In genomic region chr15:47987908-47988532, GRCh38 we compare ENCODE assay signal across 8 cellular contexts.
DNase-seq lines count a peak whose midpoint lies in the region; ATAC-seq, FAIRE-seq and TF ChIP-seq lines count a peak whose summit lies in the region.

No MANE protein-coding gene starts in this region.

- no peak overlapping the region for H3K4me2 ChIP-seq in MM.1S (ENCODE audit: low read depth, low read length)

- no peak for TF ChIP-seq POLR2A in GM12892 (IDR thresholded peaks at IDR 0.05; ENCODE audit: low read depth, low read length)

- H3K36me3 ChIP-seq in MM.1S (replicated peaks; ENCODE audit: insufficient read depth, low read length), result no peaks in the 10 kb centered on the region

- FAIRE-seq in GM12892 (lab: Jason Lieb, UNC), result peak; percentile 72

- no peaks in the 10 kb centered on the region for H3K9me3 ChIP-seq in MM.1S (replicated peaks; ENCODE audit: insufficient read depth, low read length)

- POLR2A ChIA-PET in RWPE1 (lab: Yijun Ruan, JAX; ENCODE audit: low non-redundant PET), result no interaction called here

- H3K4me1 ChIP-seq in MM.1S (ENCODE audit: low read length), result no peaks in the 10 kb centered on the region

- CTCF ChIA-PET in RWPE1 (lab: Yijun Ruan, JAX), result interaction anchor here (0.5 to 2.8 kb wide), 24 partner anchors 9 to 1154 kb away, joined by 3 to 29 read pairs (median 4); partner anchors contain the start of gene SEMA6D

- TF ChIP-seq CTCF in AG09309 (IDR thresholded peaks at IDR 0.05; ENCODE audit: control insufficient read depth, insufficient read depth, low read depth, low read length, missing control alignments) (peak; percentile 61), MM.1S (IDR thresholded peaks at IDR 0.05; ENCODE audit: low read length) (peak; percentile 71), RWPE1 (conservative IDR thresholded peaks at IDR 0.05; ENCODE audit: low read depth) (peak; percentile 85)

- DNase-seq in AG09309 (ENCODE audit: low read depth) (peak; percentile 32), GM12892 (ENCODE audit: insufficient read length) (no peak), MM.1S (peak; percentile 71), RWPE1 (ENCODE audit: low spot score) (peak; percentile 57), epidermal melanocyte (ENCODE audit: insufficient read length, low spot score) (peak; percentile 64), middle frontal gyrus (ENCODE audit: extremely low spot score, low spot score) (peak; percentile 65), islet precursor cell (no peak)

- peak; percentile 88 for ATAC-seq in HG02571 (IDR thresholded peaks at IDR 0.05; ENCODE audit: unreplicated experiment)

- no peaks in the 10 kb centered on the region for H3K79me2 ChIP-seq in MM.1S (ENCODE audit: low read length)

- no peaks in the 10 kb centered on the region for H4K20me1 ChIP-seq in MM.1S (ENCODE audit: insufficient read depth, low read length)

- no peaks in the 10 kb centered on the region for H3F3A ChIP-seq in MM.1S (ENCODE audit: insufficient read depth, low read length)

- H3K27ac ChIP-seq in MM.1S (ENCODE audit: low read length) (no peak overlapping the region), RWPE1 (no peak overlapping the region)

- no peaks in the 10 kb centered on the region for H3K9me2 ChIP-seq in MM.1S (replicated peaks; ENCODE audit: insufficient read depth, low read length)

- no peak overlapping the region for H3K4me3 ChIP-seq in AG09309 (ENCODE audit: control insufficient read depth, low read depth, low read length)
- H3K4me3 ChIP-seq in MM.1S (ENCODE audit: low read length), result no peak overlapping the region

- H2AFZ ChIP-seq in MM.1S (ENCODE audit: low read length), result no peak overlapping the region

- H3K27me3 ChIP-seq in MM.1S (replicated peaks; ENCODE audit: insufficient read depth, low read length), result no peaks in the 10 kb centered on the region

- no peak overlapping the region for H3K9ac ChIP-seq in MM.1S (ENCODE audit: low read length)

Comparison
In these comparisons a context has a peak if more than half of its experiments do, and no peak if none do; other contexts are left out.
1. DNase-seq: peak in AG09309 (single experiment), MM.1S (single experiment), RWPE1 (single experiment), epidermal melanocyte (single experiment) and middle frontal gyrus (single experiment); none in GM12892 (single experiment) and islet precursor cell (single experiment).
2. Peak in every context shown above with its lines, with median percentiles within 50 percentile points of each other: CTCF ChIP-seq.